1 cellular context compared by ENCODE assay signal in genomic region chr10:661891-662605, GRCh38.
TF ChIP-seq lines count a peak whose summit lies in the region.

No MANE protein-coding gene starts in this region.

TF ChIP-seq in GM23338, 12 proteins besides CTCF, POLR2A, EP300 and RAD21:
- TF ChIP-seq ZNF462 (CRISPR knock-in tag; IDR thresholded peaks at IDR 0.05) (no peak), ZNF331 (CRISPR knock-in tag; IDR thresholded peaks at IDR 0.05; ENCODE audit: low read depth) (no peak), REST (IDR thresholded peaks at IDR 0.05; ENCODE audit: unreplicated experiment) (no peak)
